ENCODE assay signal across 1 cellular context in genomic region chr3:142447852-142448315, GRCh38.
TF ChIP-seq lines count a peak whose summit lies in the region.

A gene with protein sequence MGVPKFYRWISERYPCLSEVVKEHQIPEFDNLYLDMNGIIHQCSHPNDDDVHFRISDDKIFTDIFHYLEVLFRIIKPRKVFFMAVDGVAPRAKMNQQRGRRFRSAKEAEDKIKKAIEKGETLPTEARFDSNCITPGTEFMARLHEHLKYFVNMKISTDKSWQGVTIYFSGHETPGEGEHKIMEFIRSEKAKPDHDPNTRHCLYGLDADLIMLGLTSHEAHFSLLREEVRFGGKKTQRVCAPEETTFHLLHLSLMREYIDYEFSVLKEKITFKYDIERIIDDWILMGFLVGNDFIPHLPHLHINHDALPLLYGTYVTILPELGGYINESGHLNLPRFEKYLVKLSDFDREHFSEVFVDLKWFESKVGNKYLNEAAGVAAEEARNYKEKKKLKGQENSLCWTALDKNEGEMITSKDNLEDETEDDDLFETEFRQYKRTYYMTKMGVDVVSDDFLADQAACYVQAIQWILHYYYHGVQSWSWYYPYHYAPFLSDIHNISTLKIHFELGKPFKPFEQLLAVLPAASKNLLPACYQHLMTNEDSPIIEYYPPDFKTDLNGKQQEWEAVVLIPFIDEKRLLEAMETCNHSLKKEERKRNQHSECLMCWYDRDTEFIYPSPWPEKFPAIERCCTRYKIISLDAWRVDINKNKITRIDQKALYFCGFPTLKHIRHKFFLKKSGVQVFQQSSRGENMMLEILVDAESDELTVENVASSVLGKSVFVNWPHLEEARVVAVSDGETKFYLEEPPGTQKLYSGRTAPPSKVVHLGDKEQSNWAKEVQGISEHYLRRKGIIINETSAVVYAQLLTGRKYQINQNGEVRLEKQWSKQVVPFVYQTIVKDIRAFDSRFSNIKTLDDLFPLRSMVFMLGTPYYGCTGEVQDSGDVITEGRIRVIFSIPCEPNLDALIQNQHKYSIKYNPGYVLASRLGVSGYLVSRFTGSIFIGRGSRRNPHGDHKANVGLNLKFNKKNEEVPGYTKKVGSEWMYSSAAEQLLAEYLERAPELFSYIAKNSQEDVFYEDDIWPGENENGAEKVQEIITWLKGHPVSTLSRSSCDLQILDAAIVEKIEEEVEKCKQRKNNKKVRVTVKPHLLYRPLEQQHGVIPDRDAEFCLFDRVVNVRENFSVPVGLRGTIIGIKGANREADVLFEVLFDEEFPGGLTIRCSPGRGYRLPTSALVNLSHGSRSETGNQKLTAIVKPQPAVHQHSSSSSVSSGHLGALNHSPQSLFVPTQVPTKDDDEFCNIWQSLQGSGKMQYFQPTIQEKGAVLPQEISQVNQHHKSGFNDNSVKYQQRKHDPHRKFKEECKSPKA (N-terminal part only) (minus strand): TSS chr3:142448037. CDS start chr3:142447944, 93 bp downstream.

TF ChIP-seq in HepG2, 621 proteins besides CTCF, POLR2A, EP300 and RAD21 (continued from another document and continues in another):
- TF ChIP-seq, protein P1, sequence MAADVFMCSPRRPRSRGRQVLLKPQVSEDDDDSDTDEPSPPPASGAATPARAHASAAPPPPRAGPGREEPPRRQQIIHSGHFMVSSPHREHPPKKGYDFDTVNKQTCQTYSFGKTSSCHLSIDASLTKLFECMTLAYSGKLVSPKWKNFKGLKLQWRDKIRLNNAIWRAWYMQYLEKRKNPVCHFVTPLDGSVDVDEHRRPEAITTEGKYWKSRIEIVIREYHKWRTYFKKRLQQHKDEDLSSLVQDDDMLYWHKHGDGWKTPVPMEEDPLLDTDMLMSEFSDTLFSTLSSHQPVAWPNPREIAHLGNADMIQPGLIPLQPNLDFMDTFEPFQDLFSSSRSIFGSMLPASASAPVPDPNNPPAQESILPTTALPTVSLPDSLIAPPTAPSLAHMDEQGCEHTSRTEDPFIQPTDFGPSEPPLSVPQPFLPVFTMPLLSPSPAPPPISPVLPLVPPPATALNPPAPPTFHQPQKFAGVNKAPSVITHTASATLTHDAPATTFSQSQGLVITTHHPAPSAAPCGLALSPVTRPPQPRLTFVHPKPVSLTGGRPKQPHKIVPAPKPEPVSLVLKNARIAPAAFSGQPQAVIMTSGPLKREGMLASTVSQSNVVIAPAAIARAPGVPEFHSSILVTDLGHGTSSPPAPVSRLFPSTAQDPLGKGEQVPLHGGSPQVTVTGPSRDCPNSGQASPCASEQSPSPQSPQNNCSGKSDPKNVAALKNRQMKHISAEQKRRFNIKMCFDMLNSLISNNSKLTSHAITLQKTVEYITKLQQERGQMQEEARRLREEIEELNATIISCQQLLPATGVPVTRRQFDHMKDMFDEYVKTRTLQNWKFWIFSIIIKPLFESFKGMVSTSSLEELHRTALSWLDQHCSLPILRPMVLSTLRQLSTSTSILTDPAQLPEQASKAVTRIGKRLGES (CRISPR knock-in tag; IDR thresholded peaks at IDR 0.05; ENCODE audit: borderline replicate concordance): no peak
- TF ChIP-seq GPN1 (CRISPR knock-in tag; IDR thresholded peaks at IDR 0.05; ENCODE audit: borderline replicate concordance) (no peak), GMEB2 (CRISPR knock-in tag; IDR thresholded peaks at IDR 0.05; ENCODE audit: low read depth) (no peak), NCOA2 (CRISPR knock-in tag; IDR thresholded peaks at IDR 0.05) (0 out of 2 replicates have a peak, but pooled peaks have one; percentile 41), NFAT5 (CRISPR knock-in tag; IDR thresholded peaks at IDR 0.05) (no peak), TFE3 (CRISPR knock-in tag; IDR thresholded peaks at IDR 0.05) (no peak), MIER2 (CRISPR knock-in tag; IDR thresholded peaks at IDR 0.05) (0 out of 2 replicates have a peak, but pooled peaks have one; percentile 17), ZNF83 (CRISPR knock-in tag; IDR thresholded peaks at IDR 0.05; ENCODE audit: borderline replicate concordance) (no peak), ZNF816 (CRISPR knock-in tag; IDR thresholded peaks at IDR 0.05; ENCODE audit: borderline replicate concordance) (no peak), PLRG1 (conservative IDR thresholded peaks at IDR 0.05) (no peak)
- TF ChIP-seq, protein P2, sequence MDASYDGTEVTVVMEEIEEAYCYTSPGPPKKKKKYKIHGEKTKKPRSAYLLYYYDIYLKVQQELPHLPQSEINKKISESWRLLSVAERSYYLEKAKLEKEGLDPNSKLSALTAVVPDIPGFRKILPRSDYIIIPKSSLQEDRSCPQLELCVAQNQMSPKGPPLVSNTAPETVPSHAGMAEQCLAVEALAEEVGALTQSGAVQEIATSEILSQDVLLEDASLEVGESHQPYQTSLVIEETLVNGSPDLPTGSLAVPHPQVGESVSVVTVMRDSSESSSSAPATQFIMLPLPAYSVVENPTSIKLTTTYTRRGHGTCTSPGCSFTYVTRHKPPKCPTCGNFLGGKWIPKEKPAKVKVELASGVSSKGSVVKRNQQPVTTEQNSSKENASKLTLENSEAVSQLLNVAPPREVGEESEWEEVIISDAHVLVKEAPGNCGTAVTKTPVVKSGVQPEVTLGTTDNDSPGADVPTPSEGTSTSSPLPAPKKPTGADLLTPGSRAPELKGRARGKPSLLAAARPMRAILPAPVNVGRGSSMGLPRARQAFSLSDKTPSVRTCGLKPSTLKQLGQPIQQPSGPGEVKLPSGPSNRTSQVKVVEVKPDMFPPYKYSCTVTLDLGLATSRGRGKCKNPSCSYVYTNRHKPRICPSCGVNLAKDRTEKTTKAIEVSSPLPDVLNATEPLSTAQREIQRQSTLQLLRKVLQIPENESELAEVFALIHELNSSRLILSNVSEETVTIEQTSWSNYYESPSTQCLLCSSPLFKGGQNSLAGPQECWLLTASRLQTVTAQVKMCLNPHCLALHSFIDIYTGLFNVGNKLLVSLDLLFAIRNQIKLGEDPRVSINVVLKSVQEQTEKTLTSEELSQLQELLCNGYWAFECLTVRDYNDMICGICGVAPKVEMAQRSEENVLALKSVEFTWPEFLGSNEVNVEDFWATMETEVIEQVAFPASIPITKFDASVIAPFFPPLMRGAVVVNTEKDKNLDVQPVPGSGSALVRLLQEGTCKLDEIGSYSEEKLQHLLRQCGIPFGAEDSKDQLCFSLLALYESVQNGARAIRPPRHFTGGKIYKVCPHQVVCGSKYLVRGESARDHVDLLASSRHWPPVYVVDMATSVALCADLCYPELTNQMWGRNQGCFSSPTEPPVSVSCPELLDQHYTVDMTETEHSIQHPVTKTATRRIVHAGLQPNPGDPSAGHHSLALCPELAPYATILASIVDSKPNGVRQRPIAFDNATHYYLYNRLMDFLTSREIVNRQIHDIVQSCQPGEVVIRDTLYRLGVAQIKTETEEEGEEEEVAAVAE (CRISPR knock-in tag; IDR thresholded peaks at IDR 0.05; ENCODE audit: borderline replicate concordance): 0 out of 2 replicates have a peak, but pooled peaks have one; percentile 58
- TF ChIP-seq, protein P3, sequence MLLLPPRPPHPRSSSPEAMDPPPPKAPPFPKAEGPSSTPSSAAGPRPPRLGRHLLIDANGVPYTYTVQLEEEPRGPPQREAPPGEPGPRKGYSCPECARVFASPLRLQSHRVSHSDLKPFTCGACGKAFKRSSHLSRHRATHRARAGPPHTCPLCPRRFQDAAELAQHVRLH (CRISPR knock-in tag; IDR thresholded peaks at IDR 0.05; ENCODE audit: borderline replicate concordance, low read depth): peak; percentile 66; the same call in 1 of the 2 replicates
- TF ChIP-seq, protein P4, sequence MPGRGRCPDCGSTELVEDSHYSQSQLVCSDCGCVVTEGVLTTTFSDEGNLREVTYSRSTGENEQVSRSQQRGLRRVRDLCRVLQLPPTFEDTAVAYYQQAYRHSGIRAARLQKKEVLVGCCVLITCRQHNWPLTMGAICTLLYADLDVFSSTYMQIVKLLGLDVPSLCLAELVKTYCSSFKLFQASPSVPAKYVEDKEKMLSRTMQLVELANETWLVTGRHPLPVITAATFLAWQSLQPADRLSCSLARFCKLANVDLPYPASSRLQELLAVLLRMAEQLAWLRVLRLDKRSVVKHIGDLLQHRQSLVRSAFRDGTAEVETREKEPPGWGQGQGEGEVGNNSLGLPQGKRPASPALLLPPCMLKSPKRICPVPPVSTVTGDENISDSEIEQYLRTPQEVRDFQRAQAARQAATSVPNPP (CRISPR knock-in tag; IDR thresholded peaks at IDR 0.05): 0 out of 2 replicates have a peak, but pooled peaks have one; percentile 35
- TF ChIP-seq, protein P5, sequence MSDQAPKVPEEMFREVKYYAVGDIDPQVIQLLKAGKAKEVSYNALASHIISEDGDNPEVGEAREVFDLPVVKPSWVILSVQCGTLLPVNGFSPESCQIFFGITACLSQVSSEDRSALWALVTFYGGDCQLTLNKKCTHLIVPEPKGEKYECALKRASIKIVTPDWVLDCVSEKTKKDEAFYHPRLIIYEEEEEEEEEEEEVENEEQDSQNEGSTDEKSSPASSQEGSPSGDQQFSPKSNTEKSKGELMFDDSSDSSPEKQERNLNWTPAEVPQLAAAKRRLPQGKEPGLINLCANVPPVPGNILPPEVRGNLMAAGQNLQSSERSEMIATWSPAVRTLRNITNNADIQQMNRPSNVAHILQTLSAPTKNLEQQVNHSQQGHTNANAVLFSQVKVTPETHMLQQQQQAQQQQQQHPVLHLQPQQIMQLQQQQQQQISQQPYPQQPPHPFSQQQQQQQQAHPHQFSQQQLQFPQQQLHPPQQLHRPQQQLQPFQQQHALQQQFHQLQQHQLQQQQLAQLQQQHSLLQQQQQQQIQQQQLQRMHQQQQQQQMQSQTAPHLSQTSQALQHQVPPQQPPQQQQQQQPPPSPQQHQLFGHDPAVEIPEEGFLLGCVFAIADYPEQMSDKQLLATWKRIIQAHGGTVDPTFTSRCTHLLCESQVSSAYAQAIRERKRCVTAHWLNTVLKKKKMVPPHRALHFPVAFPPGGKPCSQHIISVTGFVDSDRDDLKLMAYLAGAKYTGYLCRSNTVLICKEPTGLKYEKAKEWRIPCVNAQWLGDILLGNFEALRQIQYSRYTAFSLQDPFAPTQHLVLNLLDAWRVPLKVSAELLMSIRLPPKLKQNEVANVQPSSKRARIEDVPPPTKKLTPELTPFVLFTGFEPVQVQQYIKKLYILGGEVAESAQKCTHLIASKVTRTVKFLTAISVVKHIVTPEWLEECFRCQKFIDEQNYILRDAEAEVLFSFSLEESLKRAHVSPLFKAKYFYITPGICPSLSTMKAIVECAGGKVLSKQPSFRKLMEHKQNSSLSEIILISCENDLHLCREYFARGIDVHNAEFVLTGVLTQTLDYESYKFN (CRISPR knock-in tag; conservative IDR thresholded peaks at IDR 0.05): peak; percentile 41
